Comparison of ENCODE assay signal across 8 cellular contexts in genomic region chr4:139015948-139016451, GRCh38. TPM values are rescaled to one million over a fixed set of nuclear protein-coding genes. Genes with fewer than 3 reads are reported as not detected.
DNase-seq lines count a peak whose midpoint lies in the region; ATAC-seq and TF ChIP-seq lines count a peak whose summit lies in the region.

No MANE protein-coding gene starts in this region.

- H3K4me3 ChIP-seq in AG04450 (ENCODE audit: low read depth, low read length) (peak overlapping the region; percentile 88), SJCRH30 (peak overlapping the region; percentile 77), astrocyte of the cerebellum (ENCODE audit: low read depth, low read length) (peak overlapping the region; percentile 73), spleen (peak overlapping the region; percentile 63 to 91 (median 75))

- H3K27me3 Mint-ChIP-seq in immature natural killer cell (ENCODE audit: low read depth in 3 of 3): peaks cover 8 to 23% (median 12%) of the 10 kb centered on the region in 3 donors

- DNase-seq in AG04450 (ENCODE audit: low read depth, low spot score) (no peak), SJCRH30 (peak; percentile 31 to 58), astrocyte of the cerebellum (ENCODE audit: low read depth) (no peak), immature natural killer cell (no peak), spleen (no peak), HuH-7 (ENCODE audit: low spot score) (no peak)

- POLR2A ChIA-PET in AG04450 (lab: Yijun Ruan, JAX): interaction anchor here (0.6 to 1.3 kb wide), 3 partner anchors 15 to 1402 kb away, joined by 4 to 10 read pairs (median 4); no protein-coding TSS in a partner anchor

- H3K4me1 Mint-ChIP-seq in immature natural killer cell: peaks cover 15 to 19% of the 10 kb centered on the region in 2 donors

- intact Hi-C loops in spleen (cut with DNase I; ENCODE audit: low total_unique reads): no loop called here

- TF ChIP-seq CTCF in AG04450 (IDR thresholded peaks at IDR 0.05; ENCODE audit: low read depth, low read length) (no peak), astrocyte of the cerebellum (IDR thresholded peaks at IDR 0.05; ENCODE audit: low read depth, low read length, missing control alignments) (no peak), spleen (IDR thresholded peaks at IDR 0.05 in 8 of 11, conservative IDR thresholded peaks at IDR 0.05 in 3 of 11) (peak in 1 of 11 experiments; percentile 6)

- WGBS in spleen, 5 donors: 0 to 2% (median 0%) methylated on average over 18 to 54 of the region's 54 CpGs

- H3K4me3 Mint-ChIP-seq in immature natural killer cell: peak overlapping the region; percentile 90 to 93 (median 92)

- H3K27me3 ChIP-seq in AG04450 (ENCODE audit: control insufficient read depth, insufficient read depth, low read length): no peaks in the 10 kb centered on the region
- no peaks in the 10 kb centered on the region for H3K27me3 ChIP-seq in SJCRH30
- no peaks in the 10 kb centered on the region for H3K27me3 ChIP-seq in spleen (replicated peaks in 1 of 7)

- peaks cover 0 to 4% (median 3%) of the 10 kb centered on the region in 3 donors for H3K36me3 Mint-ChIP-seq in immature natural killer cell

- H3K27ac Mint-ChIP-seq in immature natural killer cell: peak overlapping the region; percentile 89 to 98 (median 96)

- H3K4me1 ChIP-seq in SJCRH30: peaks cover 18% of the 10 kb centered on the region
- peaks cover 9 to 66% (median 47%) of the 10 kb centered on the region in 6 donors for H3K4me1 ChIP-seq in spleen

- H3K36me3 ChIP-seq in SJCRH30: peaks cover 4% of the 10 kb centered on the region; the same call in 1 of the 2 replicates
- H3K36me3 ChIP-seq in spleen: peaks cover 0 to 7% (median 0%) of the 10 kb centered on the region in 6 donors

- in situ Hi-C loops in astrocyte of the cerebellum (cut with HindIII; ENCODE audit: low sequenced_read_pairs): no loop called here

- H3K9me3 ChIP-seq in AG04450 (ENCODE audit: control insufficient read depth, insufficient read depth, low read length) (no peaks in the 10 kb centered on the region; the same call in 1 of the 2 replicates), SJCRH30 (replicated peaks) (no peaks in the 10 kb centered on the region), spleen (no peaks in the 10 kb centered on the region)

- no peak for TF ChIP-seq POLR2A in spleen (IDR thresholded peaks at IDR 0.05)

- ATAC-seq in GM18520 (IDR thresholded peaks at IDR 0.05; ENCODE audit: unreplicated experiment) (peak; percentile 14), HG03095 (IDR thresholded peaks at IDR 0.05; ENCODE audit: unreplicated experiment) (peak; percentile 33)

- no peaks in the 10 kb centered on the region for H3K9me3 Mint-ChIP-seq in immature natural killer cell

- peak overlapping the region; percentile 98 for H3K27ac ChIP-seq in AG04450 (ENCODE audit: low read depth, low read length)
- peak overlapping the region; percentile 100 for H3K27ac ChIP-seq in SJCRH30
- peak overlapping the region; percentile 83 to 94 (median 90) for H3K27ac ChIP-seq in spleen

- CTCF ChIA-PET in AG04450 (lab: Charles Lee): interaction anchor here (0.6 to 7.7 kb wide), 2 partner anchors 15 to 65 kb away, joined by 5 to 82 read pairs; no protein-coding TSS in a partner anchor

RNA-seq across cellular contexts. Expression of gene NOCT, which starts 0.4 kb away (rescaled TPM):
- polyA plus RNA-seq in AG04450 (2011; rRNA removed): 5.8 and 6.7 TPM in 2 replicates
- 26.2 and 29.7 TPM in 2 replicates for polyA minus RNA-seq in AG04450 (2011; rRNA and poly(A)+ RNA removed)
- total RNA-seq in SJCRH30 (2014; rRNA removed; shearing (Covaris generic)): 12.8 and 13.8 TPM in 2 replicates
- polyA plus RNA-seq in immature natural killer cell: under 1 TPM in 2 of 3 donors, not detected in 1; 0.83 to 0.86 TPM
- 10 to 100 TPM in 1 of 7 donors, 1 to 10 TPM in 6; 2.4 to 12.4 (median 7.0) TPM for total RNA-seq in spleen
- polyA plus RNA-seq in spleen: 1 to 10 TPM in 1 of 3 donors, under 1 TPM in 2; 0.37 to 1.6 (median 0.89) TPM

Comparison
In these comparisons a context has a peak if more than half of its experiments do, and no peak if none do; other contexts are left out.
1. DNase-seq: peak in SJCRH30 (2 of 2); none in AG04450 (single experiment), astrocyte of the cerebellum (single experiment), immature natural killer cell (0 of 3), spleen (single experiment) and HuH-7 (single experiment).
2. Peak in every context shown above with its lines, with median percentiles within 50 percentile points of each other: H3K27ac ChIP-seq and H3K4me3 ChIP-seq.